ENCODE assay signal across 9 cellular contexts in the genomic region with DNA sequence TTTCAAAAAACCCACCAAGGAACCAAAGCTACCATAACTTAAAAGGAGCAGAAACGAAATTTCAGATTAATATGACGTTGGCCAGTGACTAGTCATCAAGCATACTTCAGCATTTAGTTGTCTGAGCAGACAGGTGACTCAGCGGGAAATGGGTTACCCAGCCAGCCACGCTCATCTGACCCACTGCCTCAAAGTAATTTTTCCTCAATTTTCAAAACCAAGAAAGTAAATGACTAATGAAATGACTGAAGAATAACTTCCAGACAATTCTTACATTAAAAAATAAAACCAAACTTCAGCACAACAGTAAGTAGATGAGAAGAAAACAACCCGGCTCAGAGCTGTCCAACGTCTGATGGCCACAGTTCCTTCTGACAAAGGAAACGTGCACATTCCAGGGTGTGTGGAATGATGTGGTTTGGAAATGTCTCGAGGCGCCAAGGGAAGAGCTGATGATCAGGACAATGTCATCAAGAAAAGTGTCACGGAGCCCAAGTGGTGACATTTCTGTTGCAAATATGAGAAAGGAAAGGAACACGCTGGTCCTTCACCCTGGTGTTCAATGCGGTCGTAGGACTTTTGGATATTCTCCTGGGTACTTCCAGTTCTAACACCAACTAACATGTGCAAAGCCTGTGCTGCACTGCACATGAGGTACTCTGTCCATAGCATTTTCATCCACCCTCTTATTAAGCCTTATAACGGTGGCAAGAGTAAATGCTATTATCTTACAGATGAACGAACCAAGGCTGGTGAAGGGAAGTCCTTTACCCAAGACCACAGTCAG.
DNase-seq lines count a peak whose midpoint lies in the region; ATAC-seq lines count a peak whose summit lies in the region.
"Had no signal": no experiment of that assay in that cellular context is flagged by ENCODE, and none has a peak within 500 bp of the region (broad histone marks: within the 10 kb centered on the region; RNA-seq: fewer than 3 reads in every experiment).

No MANE protein-coding gene starts in this region.

- peaks cover 13% of the 10 kb centered on the region for H3K36me3 Mint-ChIP-seq in activated CD4-positive, alpha-beta T cell treated with anti-CD3 and anti-CD28 coated beads, Interleukin-2, amount 10 ng/mL, durations not matched to agents 7 days and 5 days (ENCODE audit: low read depth)
- peaks cover 15 to 40% of the 10 kb centered on the region in 2 donors for H3K36me3 Mint-ChIP-seq in stimulated activated naive B cell treated with anti-CD40 and anti-IgM and Interleukin-4, amounts not matched to agents 10 μg/mL and 1 μg/mL and 100 μg/mL, for 72 hours

- CTCF ChIA-PET in activated CD4-positive, alpha-beta T cell treated with anti-CD3 and anti-CD28 coated beads, Interleukin-2, amount 10 ng/mL, durations not matched to agents 7 days and 5 days (lab: Charles Lee): interaction anchor here (0.6 to 1.2 kb wide), 2 partner anchors 8 to 13 kb away, joined by 3 to 4 read pairs; no protein-coding TSS in a partner anchor

- peaks cover 28% of the 10 kb centered on the region for H3K4me1 Mint-ChIP-seq in activated CD4-positive, alpha-beta T cell treated with anti-CD3 and anti-CD28 coated beads, Interleukin-2, amount 10 ng/mL, durations not matched to agents 7 days and 5 days
- peaks cover 41 to 57% of the 10 kb centered on the region in 2 donors for H3K4me1 Mint-ChIP-seq in stimulated activated naive B cell treated with anti-CD40 and anti-IgM and Interleukin-4, amounts not matched to agents 10 μg/mL and 1 μg/mL and 100 μg/mL, for 72 hours

- peak; percentile 29 for DNase-seq in activated CD4-positive, alpha-beta T cell treated with anti-CD3 and anti-CD28 coated beads for 1 hour
- no peak for DNase-seq in activated CD4-positive, alpha-beta T cell treated with anti-CD3 and anti-CD28 coated beads, Interleukin-2, amount 10 ng/mL, durations not matched to agents 7 days and 5 days
- DNase-seq in activated CD4-positive, alpha-beta T cell treated with anti-CD3 and anti-CD28 coated beads, Interleukin-2, amount 50 U/mL, for 4 hours: peak; percentile 53 to 63
- DNase-seq in fibroblast of the conjunctiva (ENCODE audit: low read depth) (peak; percentile 17), NCI-H82 (lab: John Stamatoyannopoulos, UW) (no peak)
- no peak for DNase-seq in stimulated activated naive B cell treated with anti-CD40 and anti-IgM and Interleukin-4, amounts not matched to agents 10 μg/mL and 1 μg/mL and 100 μg/mL, for 72 hours
- DNase-seq: AML-193 had no signal

- H3K27ac Mint-ChIP-seq in activated CD4-positive, alpha-beta T cell treated with anti-CD3 and anti-CD28 coated beads, Interleukin-2, amount 10 ng/mL, durations not matched to agents 7 days and 5 days: no peak overlapping the region
- peak overlapping the region; percentile 75 for H3K27ac Mint-ChIP-seq in stimulated activated naive B cell treated with anti-CD40 and anti-IgM and Interleukin-4, amounts not matched to agents 10 μg/mL and 1 μg/mL and 100 μg/mL, for 72 hours

- H3K27me3 Mint-ChIP-seq in activated CD4-positive, alpha-beta T cell treated with anti-CD3 and anti-CD28 coated beads, Interleukin-2, amount 10 ng/mL, durations not matched to agents 7 days and 5 days: peaks cover 2% of the 10 kb centered on the region
- no peaks in the 10 kb centered on the region for H3K27me3 Mint-ChIP-seq in stimulated activated naive B cell treated with anti-CD40 and anti-IgM and Interleukin-4, amounts not matched to agents 10 μg/mL and 1 μg/mL and 100 μg/mL, for 72 hours

- peak; percentile 36 to 46 for ATAC-seq in stimulated activated naive B cell treated with anti-CD40 and anti-IgM and Interleukin-4, amounts not matched to agents 10 μg/mL and 1 μg/mL and 100 μg/mL, for 72 hours (replicated peaks)
- ATAC-seq in GM19324 (IDR thresholded peaks at IDR 0.05; ENCODE audit: low FRiP score, unreplicated experiment) (no peak), GM19463 (IDR thresholded peaks at IDR 0.05; ENCODE audit: unreplicated experiment) (no peak)

- POLR2A ChIA-PET in activated CD4-positive, alpha-beta T cell treated with anti-CD3 and anti-CD28 coated beads, Interleukin-2, amount 10 ng/mL, durations not matched to agents 7 days and 5 days (lab: Charles Lee): no interaction called here

- peaks cover 10% of the 10 kb centered on the region for H3K9me3 Mint-ChIP-seq in activated CD4-positive, alpha-beta T cell treated with anti-CD3 and anti-CD28 coated beads, Interleukin-2, amount 10 ng/mL, durations not matched to agents 7 days and 5 days
- peaks cover 0 to 5% of the 10 kb centered on the region in 2 donors for H3K9me3 Mint-ChIP-seq in stimulated activated naive B cell treated with anti-CD40 and anti-IgM and Interleukin-4, amounts not matched to agents 10 μg/mL and 1 μg/mL and 100 μg/mL, for 72 hours

- no peak overlapping the region for H3K4me3 Mint-ChIP-seq in activated CD4-positive, alpha-beta T cell treated with anti-CD3 and anti-CD28 coated beads, Interleukin-2, amount 10 ng/mL, durations not matched to agents 7 days and 5 days
- H3K4me3 Mint-ChIP-seq in stimulated activated naive B cell treated with anti-CD40 and anti-IgM and Interleukin-4, amounts not matched to agents 10 μg/mL and 1 μg/mL and 100 μg/mL, for 72 hours: no peak overlapping the region

Comparison
In these comparisons a context has a peak if more than half of its experiments do, and no peak if none do; other contexts are left out.
1. DNase-seq: peak in activated CD4-positive, alpha-beta T cell treated with anti-CD3 and anti-CD28 coated beads for 1 hour (single experiment), activated CD4-positive, alpha-beta T cell treated with anti-CD3 and anti-CD28 coated beads, Interleukin-2, amount 50 U/mL, for 4 hours (2 of 2) and fibroblast of the conjunctiva (single experiment); none in activated CD4-positive, alpha-beta T cell treated with anti-CD3 and anti-CD28 coated beads, Interleukin-2, amount 10 ng/mL, durations not matched to agents 7 days and 5 days (single experiment), stimulated activated naive B cell treated with anti-CD40 and anti-IgM and Interleukin-4, amounts not matched to agents 10 μg/mL and 1 μg/mL and 100 μg/mL, for 72 hours (single experiment) and NCI-H82 (single experiment).
2. ATAC-seq: peak in stimulated activated naive B cell treated with anti-CD40 and anti-IgM and Interleukin-4, amounts not matched to agents 10 μg/mL and 1 μg/mL and 100 μg/mL, for 72 hours (2 of 2); none in GM19324 (single experiment) and GM19463 (single experiment).